In genomic region chr3:196890309-196890708, GRCh38 we compare ENCODE assay signal across 15 cellular contexts.
"Had no signal": no experiment of that assay in that cellular context is flagged by ENCODE, and none has a peak within 500 bp of the region (broad histone marks: within the 10 kb centered on the region; RNA-seq: fewer than 3 reads in every experiment).

No MANE protein-coding gene starts in this region.

- H3K27ac ChIP-seq: colonic mucosa, lower lobe of right lung, parathyroid adenoma, skin epidermis, tibial artery, uterus had no signal

- DNase-seq: activated CD4-positive, alpha-beta memory T cell treated with anti-CD3 and anti-CD28 coated beads, Interleukin-2, amount 10 ng/mL, durations not matched to agents 7 days and 5 days; activated naive CD4-positive, alpha-beta T cell treated with anti-CD3 and anti-CD28 coated beads for 36 hours; colonic mucosa; effector CD4-positive, alpha-beta T cell; glutamatergic neuron; immature natural killer cell; left cardiac atrium; lower lobe of right lung; stimulated activated CD4-positive, alpha-beta T cell treated with anti-CD3 and anti-CD28 coated beads, Interleukin-4, amount 100 ng/mL, for 4 hours; tibial artery; uterus had no signal

- H3K27me3 Mint-ChIP-seq: activated CD4-positive, alpha-beta memory T cell treated with anti-CD3 and anti-CD28 coated beads, Interleukin-2, amount 10 ng/mL, durations not matched to agents 7 days and 5 days had no signal

- ATAC-seq: lower lobe of right lung had no signal

- H3K4me3 Mint-ChIP-seq: activated CD4-positive, alpha-beta memory T cell treated with anti-CD3 and anti-CD28 coated beads, Interleukin-2, amount 10 ng/mL, durations not matched to agents 7 days and 5 days; activated naive CD4-positive, alpha-beta T cell treated with anti-CD3 and anti-CD28 coated beads for 36 hours; immature natural killer cell; mesothelial cell of epicardium; T-helper 2 cell treated with Interferon-gamma antibody and Interleukin-4, amounts not matched to agents 5 μg/mL and 100 μg/mL, for 36 hours had no signal

- H3K9ac ChIP-seq: parathyroid adenoma had no signal

- H3K9me3 ChIP-seq: colonic mucosa, lower lobe of right lung, tibial artery, uterus had no signal

- H3K27ac Mint-ChIP-seq: activated CD4-positive, alpha-beta memory T cell treated with anti-CD3 and anti-CD28 coated beads, Interleukin-2, amount 10 ng/mL, durations not matched to agents 7 days and 5 days; activated naive CD4-positive, alpha-beta T cell treated with anti-CD3 and anti-CD28 coated beads for 36 hours; mesothelial cell of epicardium; T-helper 2 cell treated with Interferon-gamma antibody and Interleukin-4, amounts not matched to agents 5 μg/mL and 100 μg/mL, for 36 hours had no signal

- H3K36me3 ChIP-seq: colonic mucosa, uterus had no signal

- H3K9me3 Mint-ChIP-seq: activated CD4-positive, alpha-beta memory T cell treated with anti-CD3 and anti-CD28 coated beads, Interleukin-2, amount 10 ng/mL, durations not matched to agents 7 days and 5 days; activated naive CD4-positive, alpha-beta T cell treated with anti-CD3 and anti-CD28 coated beads for 36 hours; immature natural killer cell; mesothelial cell of epicardium; T-helper 2 cell treated with Interferon-gamma antibody and Interleukin-4, amounts not matched to agents 5 μg/mL and 100 μg/mL, for 36 hours had no signal

- H3K27me3 ChIP-seq: colonic mucosa, tibial artery, uterus had no signal

- H3K4me3 ChIP-seq: colonic mucosa, lower lobe of right lung, skin epidermis, tibial artery, uterus had no signal

- H3K4me1 ChIP-seq: colonic mucosa, lower lobe of right lung, parathyroid adenoma, tibial artery, uterus had no signal
